8 cellular contexts compared by ENCODE assay signal in the genomic region with DNA sequence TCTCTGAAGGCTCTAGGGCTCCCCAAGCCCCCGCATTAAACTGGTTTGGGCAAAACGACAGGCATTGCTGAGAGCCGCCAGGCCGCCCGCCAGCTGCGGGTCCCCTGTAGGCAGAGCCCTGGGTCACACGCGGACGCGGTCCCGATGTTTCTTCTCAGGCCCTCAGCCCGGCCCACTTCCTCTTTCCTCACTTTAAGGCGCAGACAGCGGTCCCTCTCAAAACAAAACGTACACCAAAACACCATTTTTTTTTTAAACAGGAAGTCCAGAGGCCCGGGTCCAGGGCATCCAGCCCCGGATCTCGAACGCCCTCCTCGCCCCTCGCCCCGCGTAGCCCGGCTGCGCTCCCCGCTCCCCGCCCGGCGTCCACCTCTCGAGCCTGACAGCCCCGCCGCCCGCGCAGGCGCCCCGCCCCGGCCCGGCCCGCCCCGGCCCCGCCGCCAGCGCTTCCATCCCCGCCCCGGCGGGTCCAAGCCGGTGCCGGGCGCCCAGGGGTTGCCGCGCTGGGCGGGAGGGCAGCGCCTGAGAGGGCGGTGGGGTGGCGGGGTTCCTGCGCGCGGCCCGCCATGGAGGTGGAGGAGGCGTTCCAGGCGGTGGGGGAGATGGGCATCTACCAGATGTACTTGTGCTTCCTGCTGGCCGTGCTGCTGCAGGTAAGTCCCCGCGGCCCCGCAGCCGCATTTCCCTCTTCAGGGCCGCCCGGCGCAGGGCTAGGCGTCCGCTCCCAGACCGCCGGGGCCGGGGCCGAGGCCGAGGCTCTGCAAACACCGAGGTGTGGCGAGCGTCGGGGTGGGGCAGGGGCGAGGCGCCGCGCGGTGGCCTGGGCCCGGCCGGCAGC. TPM values are rescaled to one million over a fixed set of nuclear protein-coding genes. Genes with fewer than 3 reads are reported as not detected.
A peak's percentile ranks its signal among the peaks of the same experiment; 100 is the strongest.
DNase-seq lines count a peak whose midpoint lies in the region; ATAC-seq and TF ChIP-seq lines count a peak whose summit lies in the region.

A gene (plus strand): TSS at position 452 of the 838 bp plus-strand sequence. CDS start 115 bp downstream, at position 567.

- DNase-seq in NCI-H524 (lab: John Stamatoyannopoulos, UW): peak; percentile 25 to 26
- no peak for DNase-seq in NCI-H524 treated with DMSO at 0.1 percent for 48 hours (lab: John Stamatoyannopoulos, UW)
- DNase-seq in HCT116 (ENCODE audit: low read depth, low spot score): no peak
- peak; percentile 68 for DNase-seq in MM.1S
- DNase-seq in activated B cell treated with CpG ODN at 0.5 μM for 24 hours: peak; percentile 63
- DNase-seq in stimulated activated CD8-positive, alpha-beta memory T cell treated with anti-CD3 and anti-CD28 coated beads, Interleukin-15, amount 100 ng/mL, for 48 hours (ENCODE audit: low read depth in 2 of 2): peak; percentile 11 to 30

- TF ChIP-seq RAD21 in HCT116 (IDR thresholded peaks at IDR 0.05; ENCODE audit: low read depth) (no peak), liver (IDR thresholded peaks at IDR 0.05) (no peak)

- H2AFZ ChIP-seq in HCT116 (ENCODE audit: low read depth, low read length, poor library complexity, severe bottlenecking) (peak within 1 kb of the TSS; percentile 98), MM.1S (ENCODE audit: low read length) (peak within 1 kb of the TSS; percentile 61)

- peaks cover 16% of the 10 kb centered on the region for H3K4me1 Mint-ChIP-seq in activated B cell treated with CpG ODN at 0.5 μM for 24 hours

- ATAC-seq in HCT116 (peak; percentile 79), activated B cell treated with CpG ODN at 0.5 μM for 24 hours (ENCODE audit: low read depth) (peak; percentile 90)

- H3K4me1 ChIP-seq in HCT116 (ENCODE audit: control insufficient read depth in 1 of 2, insufficient read depth in 2 of 2, low read length in 2 of 2) (peaks cover 8 to 23% of the 10 kb centered on the region in 2 experiments; a peak in 3 of 4 replicates), MM.1S (ENCODE audit: low read length) (peaks cover 3% of the 10 kb centered on the region; the same call in 1 of the 2 replicates), ectodermal cell (ENCODE audit: control insufficient read depth, insufficient read depth, low read length) (no peaks in the 10 kb centered on the region), liver (ENCODE audit: control insufficient read depth in 4 of 4, insufficient read depth in 4 of 4, low read length in 3 of 4) (peaks cover 0 to 8% (median 6%) of the 10 kb centered on the region in 4 donors)

- peak within 1 kb of the TSS; percentile 95 for H3K4me2 ChIP-seq in HCT116 (ENCODE audit: low read length)
- H3K4me2 ChIP-seq in MM.1S (ENCODE audit: low read depth, low read length): peak within 1 kb of the TSS; percentile 59

- CTCF ChIA-PET in HCT116 (lab: Charles Lee) (interaction anchor here (1.3 kb wide), 1 partner anchor 523 kb away, joined by 4 read pairs; no protein-coding TSS in a partner anchor), activated B cell treated with CpG ODN at 0.5 μM for 24 hours (lab: Charles Lee) (no interaction called here)

- H3K4me3 Mint-ChIP-seq in activated B cell treated with CpG ODN at 0.5 μM for 24 hours: peak within 1 kb of the TSS; percentile 82

- H3K27me3 Mint-ChIP-seq in activated B cell treated with CpG ODN at 0.5 μM for 24 hours: peaks cover 3% of the 10 kb centered on the region

- no peaks in the 10 kb centered on the region for H3K27me3 ChIP-seq in HCT116 (ENCODE audit: insufficient read depth, low read length)
- H3K27me3 ChIP-seq in MM.1S (replicated peaks; ENCODE audit: insufficient read depth, low read length): no peaks in the 10 kb centered on the region
- H3K27me3 ChIP-seq in ectodermal cell (ENCODE audit: control insufficient read depth, insufficient read depth, low read length, poor library complexity, severe bottlenecking): peaks cover 34% of the 10 kb centered on the region
- peaks cover 0 to 3% (median 2%) of the 10 kb centered on the region in 4 donors for H3K27me3 ChIP-seq in liver (ENCODE audit: control insufficient read depth in 4 of 4, insufficient read depth in 4 of 4, low read length in 3 of 4)

- peak within 1 kb of the TSS; percentile 64 for H3K9ac ChIP-seq in HCT116 (ENCODE audit: low read length)
- peak within 1 kb of the TSS; percentile 42; the same call in 1 of the 2 replicates for H3K9ac ChIP-seq in MM.1S (ENCODE audit: low read length)
- no peak within 1 kb of the TSS for H3K9ac ChIP-seq in liver (ENCODE audit: low read depth in 1 of 2, low read length in 2 of 2)

- no peaks in the 10 kb centered on the region for H3K9me2 ChIP-seq in HCT116 (ENCODE audit: insufficient read depth)
- no peaks in the 10 kb centered on the region for H3K9me2 ChIP-seq in MM.1S (replicated peaks; ENCODE audit: insufficient read depth, low read length)

- no peaks in the 10 kb centered on the region for H4K20me1 ChIP-seq in HCT116 (ENCODE audit: insufficient read depth)
- H4K20me1 ChIP-seq in MM.1S (ENCODE audit: insufficient read depth, low read length): no peaks in the 10 kb centered on the region

- no peaks in the 10 kb centered on the region for H3F3A ChIP-seq in MM.1S (ENCODE audit: insufficient read depth, low read length)

- RAD21 ChIA-PET in HCT116 (lab: Charles Lee; ENCODE audit: low non-redundant PET in 1 of 2, low total read pairs in 2 of 2, uncharacterized antibody in 2 of 2, unreplicated experiment in 2 of 2): no interaction called here

- 0% methylated on average over 87 of the region's 87 CpGs for WGBS in ectodermal cell, 2 experiments
- WGBS in liver: 3% methylated on average over 87 of the region's 87 CpGs

- H3K9me3 Mint-ChIP-seq in activated B cell treated with CpG ODN at 0.5 μM for 24 hours: no peaks in the 10 kb centered on the region

- H3K36me3 Mint-ChIP-seq in activated B cell treated with CpG ODN at 0.5 μM for 24 hours (ENCODE audit: low read depth): no peaks in the 10 kb centered on the region

- TF ChIP-seq CTCF in HCT116 (IDR thresholded peaks at IDR 0.05 in 2 of 3, conservative IDR thresholded peaks at IDR 0.05 in 1 of 3; ENCODE audit: borderline replicate concordance in 1 of 3, insufficient read depth in 1 of 3, low read depth in 2 of 3, low read length in 2 of 3) (no peak), MM.1S (IDR thresholded peaks at IDR 0.05; ENCODE audit: low read length) (no peak), activated B cell treated with CpG ODN at 0.5 μM for 24 hours (IDR thresholded peaks at IDR 0.05) (no peak), liver (IDR thresholded peaks at IDR 0.05; ENCODE audit: low read depth, low read length, missing input control) (no peak)

- no peaks in the 10 kb centered on the region for H3K36me3 ChIP-seq in HCT116 (ENCODE audit: control insufficient read depth in 1 of 2, insufficient read depth in 2 of 2, low read length in 2 of 2)
- H3K36me3 ChIP-seq in MM.1S (replicated peaks; ENCODE audit: insufficient read depth, low read length): no peaks in the 10 kb centered on the region
- H3K36me3 ChIP-seq in ectodermal cell (ENCODE audit: control insufficient read depth, insufficient read depth, low read length): no peaks in the 10 kb centered on the region
- H3K36me3 ChIP-seq in liver (ENCODE audit: control insufficient read depth in 4 of 4, insufficient read depth in 3 of 4, low read depth in 1 of 4, low read length in 3 of 4): no peaks in the 10 kb centered on the region

- POLR2A ChIA-PET in HCT116 (lab: Charles Lee): no interaction called here
- POLR2A ChIA-PET in activated B cell treated with CpG ODN at 0.5 μM for 24 hours (lab: Charles Lee): no interaction called here

- no peak for TF ChIP-seq POLR2A in HCT116 (IDR thresholded peaks at IDR 0.05; ENCODE audit: borderline replicate concordance, extremely low read depth, insufficient read depth, insufficient read length)

- peak within 1 kb of the TSS; percentile 64 to 74 for H3K4me3 ChIP-seq in HCT116 (replicated peaks in 1 of 2; ENCODE audit: low read depth in 1 of 2, low read length in 2 of 2)
- H3K4me3 ChIP-seq in MM.1S (ENCODE audit: low read length): peak within 1 kb of the TSS; percentile 53
- peak within 1 kb of the TSS; percentile 47 for H3K4me3 ChIP-seq in ectodermal cell (ENCODE audit: insufficient read depth, low read depth, low read length)
- peak within 1 kb of the TSS; percentile 41 to 81 (median 55) for H3K4me3 ChIP-seq in liver (ENCODE audit: low read depth in 1 of 3, low read length in 3 of 3)

- intact Hi-C loops in HCT116 (cut with micrococcal nuclease): no loop called here
- intact Hi-C loops in activated B cell treated with CpG ODN at 0.5 μM for 24 hours (cut with micrococcal nuclease): loop anchor here (1.0 to 10.0 kb wide), 4 partner anchors 877 to 1949 kb away; a partner anchor contains a TSS

- H3K79me2 ChIP-seq in HCT116 (ENCODE audit: insufficient read depth, low read length) (peaks cover 8% of the 10 kb centered on the region), MM.1S (ENCODE audit: low read length) (no peaks in the 10 kb centered on the region)

- peak within 1 kb of the TSS; percentile 71 for H3K27ac Mint-ChIP-seq in activated B cell treated with CpG ODN at 0.5 μM for 24 hours

- H3K27ac ChIP-seq in HCT116 (ENCODE audit: low read depth, low read length) (peak within 1 kb of the TSS; percentile 67), MM.1S (ENCODE audit: low read length) (peak within 1 kb of the TSS; percentile 41; the same call in 1 of the 2 replicates), ectodermal cell (ENCODE audit: insufficient read depth, low read depth, low read length, poor library complexity, severe bottlenecking) (no peak within 1 kb of the TSS), liver (ENCODE audit: low read depth in 1 of 2, low read length in 2 of 2) (peak within 1 kb of the TSS in 1 of 2 donors; percentile 42)

- BruUV-seq in HCT116 (replicated peaks; lab: Mats Ljungman, UMichigan): no TSS peak

- H3K9me3 ChIP-seq in HCT116 (ENCODE audit: control insufficient read depth in 1 of 2, insufficient read depth in 1 of 2, low read depth in 1 of 2, low read length in 2 of 2): no peaks in the 10 kb centered on the region
- no peaks in the 10 kb centered on the region for H3K9me3 ChIP-seq in MM.1S (replicated peaks; ENCODE audit: insufficient read depth, low read length)
- no peaks in the 10 kb centered on the region for H3K9me3 ChIP-seq in ectodermal cell (ENCODE audit: control insufficient read depth, low read length)
- H3K9me3 ChIP-seq in liver (ENCODE audit: control insufficient read depth in 4 of 4, low read length in 3 of 4): peaks cover 0 to 4% (median 0%) of the 10 kb centered on the region in 4 donors

TF ChIP-seq in HCT116, 20 proteins besides CTCF, POLR2A, EP300 and RAD21 (continues in another document):
- TF ChIP-seq CEBPB (IDR thresholded peaks at IDR 0.05; ENCODE audit: low read depth): no peak

TF ChIP-seq in liver, 16 proteins besides CTCF, POLR2A, EP300 and RAD21 (continues in another document):
- TF ChIP-seq FOXA1 (IDR thresholded peaks at IDR 0.05) (no peak), RXRA (IDR thresholded peaks at IDR 0.05) (no peak)

RNA-seq across cellular contexts. Expression of the gene that starts here (rescaled TPM):
- total RNA-seq in HCT116 (2021; ENCODE audit: unreplicated experiment): 3.1 TPM
- polyA plus RNA-seq in HCT116 (2012): 1.7 and 2.4 TPM in 2 replicates
- 4.1 and 4.6 TPM in 2 replicates for total RNA-seq in activated B cell treated with CpG ODN at 0.5 μM for 24 hours
- polyA plus RNA-seq in ectodermal cell (2013, experiment 1 of 4): 0.48 TPM
- 0.59 TPM for polyA plus RNA-seq in ectodermal cell (2013, experiment 2 of 4)
- polyA plus RNA-seq in ectodermal cell (2013, experiment 3 of 4): 0.91 TPM
- polyA plus RNA-seq in ectodermal cell (2013, experiment 4 of 4): 0.73 TPM
- 1 to 10 TPM; 1.2 to 3.6 TPM for total RNA-seq in liver
- polyA plus RNA-seq in liver: under 1 TPM; 0.12 to 0.49 TPM

Comparison
In these comparisons a context has a peak if more than half of its experiments do, and no peak if none do; other contexts are left out.
1. DNase-seq: peak in NCI-H524 (2 of 2), MM.1S (single experiment), activated B cell treated with CpG ODN at 0.5 μM for 24 hours (single experiment) and stimulated activated CD8-positive, alpha-beta memory T cell treated with anti-CD3 and anti-CD28 coated beads, Interleukin-15, amount 100 ng/mL, for 48 hours (2 of 2); none in NCI-H524 treated with DMSO at 0.1 percent for 48 hours (single experiment) and HCT116 (single experiment).
2. H3K9ac ChIP-seq: peak in HCT116 (single experiment) and MM.1S (single experiment); none in liver (0 of 2).
3. Peak in every context shown above with its lines, with median percentiles within 50 percentile points of each other: H3K4me3 ChIP-seq.